24 cellular contexts compared by ENCODE assay signal in genomic region chrX:133916984-133917722, GRCh38.
DNase-seq lines count a peak whose midpoint lies in the region; ATAC-seq and TF ChIP-seq lines count a peak whose summit lies in the region.
"Had no signal": no experiment of that assay in that cellular context is flagged by ENCODE, and none has a peak within 500 bp of the region (broad histone marks: within the 10 kb centered on the region; RNA-seq: fewer than 3 reads in every experiment).

No MANE protein-coding gene starts in this region.

- no peaks in the 10 kb centered on the region for H3K27me3 Mint-ChIP-seq in activated T-helper 17 cell treated with anti-CD3 and anti-CD28 coated beads, Interleukin-2, amount 50 U/mL, for 72 hours
- H3K27me3 Mint-ChIP-seq in glutamatergic neuron (ENCODE audit: unreplicated experiment), result peaks cover 1% of the 10 kb centered on the region
- H3K27me3 Mint-ChIP-seq: B cell had no signal

- no peak overlapping the region for H3K27ac ChIP-seq in WERI-Rb-1
- H3K27ac ChIP-seq: C4-2B, HL-60, KMS-11, RWPE1 had no signal

- H3K36me3 Mint-ChIP-seq in activated T-helper 17 cell treated with anti-CD3 and anti-CD28 coated beads, Interleukin-2, amount 50 U/mL, for 72 hours (ENCODE audit: low read depth), result no peaks in the 10 kb centered on the region
- H3K36me3 Mint-ChIP-seq in glutamatergic neuron (ENCODE audit: unreplicated experiment), result no peaks in the 10 kb centered on the region
- H3K36me3 Mint-ChIP-seq: CD8-positive, alpha-beta T cell; IgD-negative memory B cell had no signal

- H3K4me3 ChIP-seq in WERI-Rb-1 (ENCODE audit: low read depth, low read length), result no peak overlapping the region
- H3K4me3 ChIP-seq: HAP-1 had no signal

- DNase-seq in T-helper 1 cell (no peak), glutamatergic neuron (no peak), WERI-Rb-1 (no peak), DMS114 treated with DMSO at 0.1 percent for 48 hours (lab: John Stamatoyannopoulos, UW; ENCODE audit: unreplicated experiment) (no peak)
- DNase-seq: CD8-positive, alpha-beta T cell; DMS153; DND-41; GOT3; MM.1S; NCI-H2029; NCI-H446 treated with DMSO at 0.1 percent for 48 hours; NCI-H526 treated with DMSO at 0.1 percent for 48 hours; SHP77 had no signal

- H3K36me3 ChIP-seq in WERI-Rb-1, result no peaks in the 10 kb centered on the region

- H3K9me3 ChIP-seq in WERI-Rb-1 (ENCODE audit: severe bottlenecking), result no peaks in the 10 kb centered on the region
- H3K9me3 ChIP-seq: HAP-1 had no signal

- TF ChIP-seq CTCF in glutamatergic neuron (IDR thresholded peaks at IDR 0.05; ENCODE audit: partially characterized antibody, unreplicated experiment) (no peak), WERI-Rb-1 (IDR thresholded peaks at IDR 0.05; ENCODE audit: low read depth, low read length) (no peak)

- peaks cover 4% of the 10 kb centered on the region for H3K4me1 Mint-ChIP-seq in activated T-helper 17 cell treated with anti-CD3 and anti-CD28 coated beads, Interleukin-2, amount 50 U/mL, for 72 hours
- H3K4me1 Mint-ChIP-seq in glutamatergic neuron (ENCODE audit: low read depth, unreplicated experiment), result peaks cover 7% of the 10 kb centered on the region
- H3K4me1 Mint-ChIP-seq: B cell had no signal

- no peak overlapping the region for H3K4me3 Mint-ChIP-seq in activated T-helper 17 cell treated with anti-CD3 and anti-CD28 coated beads, Interleukin-2, amount 50 U/mL, for 72 hours
- no peak overlapping the region for H3K4me3 Mint-ChIP-seq in glutamatergic neuron (ENCODE audit: unreplicated experiment)
- H3K4me3 Mint-ChIP-seq: B cell; CD8-positive, alpha-beta T cell; IgD-negative memory B cell had no signal

- peak; percentile 44 for ATAC-seq in GM18511 (IDR thresholded peaks at IDR 0.05; ENCODE audit: unreplicated experiment)
- ATAC-seq in GM19463 (IDR thresholded peaks at IDR 0.05; ENCODE audit: unreplicated experiment), result peak; percentile 54
- ATAC-seq in HG02870 (IDR thresholded peaks at IDR 0.05; ENCODE audit: unreplicated experiment), result peak; percentile 65
- ATAC-seq in activated T-helper 17 cell treated with anti-CD3 and anti-CD28 coated beads, Interleukin-2, amount 50 U/mL, for 72 hours (replicated peaks), result peak; percentile 29
- ATAC-seq: CD8-positive, alpha-beta T cell had no signal

- H3K9me3 Mint-ChIP-seq in activated T-helper 17 cell treated with anti-CD3 and anti-CD28 coated beads, Interleukin-2, amount 50 U/mL, for 72 hours, result no peaks in the 10 kb centered on the region
- H3K9me3 Mint-ChIP-seq in glutamatergic neuron (ENCODE audit: unreplicated experiment), result peaks cover 3% of the 10 kb centered on the region

- peaks cover 8% of the 10 kb centered on the region for H3K27me3 ChIP-seq in WERI-Rb-1 (ENCODE audit: insufficient read depth, low read depth, severe bottlenecking)

- no peak overlapping the region for H3K27ac Mint-ChIP-seq in activated T-helper 17 cell treated with anti-CD3 and anti-CD28 coated beads, Interleukin-2, amount 50 U/mL, for 72 hours
- no peak overlapping the region for H3K27ac Mint-ChIP-seq in glutamatergic neuron (ENCODE audit: unreplicated experiment)
- H3K27ac Mint-ChIP-seq: B cell; CD8-positive, alpha-beta T cell; IgD-negative memory B cell had no signal
